24 cellular contexts compared by ENCODE assay signal in genomic region chr15:81011593-81011992, GRCh38.
"Had no signal": no experiment of that assay in that cellular context is flagged by ENCODE, and none has a peak within 500 bp of the region (broad histone marks: within the 10 kb centered on the region; RNA-seq: fewer than 3 reads in every experiment).

No MANE protein-coding gene starts in this region.

- H3K27ac Mint-ChIP-seq: activated CD4-positive, alpha-beta memory T cell treated with anti-CD3 and anti-CD28 coated beads, Interleukin-2, amount 10 ng/mL, durations not matched to agents 7 days and 5 days; activated T-helper 17 cell treated with anti-CD3 and anti-CD28 coated beads, Interleukin-2, amount 50 U/mL, for 72 hours; dendritic cell treated with granulocyte-macrophage colony-stimulating factor and Interleukin-4, amounts not matched to agents 40 ng/mL and 50 ng/mL, for 4 days; T-cell had no signal

- H3K36me3 Mint-ChIP-seq: naive thymus-derived CD8-positive, alpha-beta T cell had no signal

- ATAC-seq: activated T-helper 17 cell treated with anti-CD3 and anti-CD28 coated beads, Interleukin-2, amount 50 U/mL, for 72 hours; effector memory CD8-positive, alpha-beta T cell; left cardiac atrium; naive thymus-derived CD8-positive, alpha-beta T cell; psoas muscle; T-cell had no signal

- H3K4me3 ChIP-seq: hepatocyte, ovary, psoas muscle, stomach, vagina had no signal

- H2AFZ ChIP-seq: hepatocyte had no signal

- FAIRE-seq: small intestine had no signal

- DNase-seq: activated CD4-positive, alpha-beta memory T cell treated with anti-CD3 and anti-CD28 coated beads, Interleukin-2, amount 10 ng/mL, durations not matched to agents 7 days and 5 days; activated CD4-positive, alpha-beta T cell treated with anti-CD3 and anti-CD28 coated beads for 48 hours; activated CD4-positive, CD25-positive, alpha-beta regulatory T cell; activated naive CD4-positive, alpha-beta T cell; activated T-cell treated with anti-CD3 and anti-CD28 coated beads, Interleukin-2, amount 50 U/mL, for 1 hour; anterior cingulate cortex; effector memory CD8-positive, alpha-beta T cell; left cardiac atrium; mesendoderm; naive thymus-derived CD8-positive, alpha-beta T cell; ovary; psoas muscle; right cardiac atrium; small intestine; stimulated activated CD4-positive, alpha-beta T cell treated with anti-CD3 and anti-CD28 coated beads, Interleukin-15, amount 100 ng/mL, for 24 hours; stimulated activated CD4-positive, alpha-beta T cell treated with anti-CD3 and anti-CD28 coated beads, Interleukin-4, amount 100 ng/mL, for 1 hour; stomach; T-cell; trophoblast cell had no signal

- H3K9me3 ChIP-seq: ovary, psoas muscle, stomach, vagina had no signal

- H3K27me3 Mint-ChIP-seq: activated CD4-positive, alpha-beta memory T cell treated with anti-CD3 and anti-CD28 coated beads, Interleukin-2, amount 10 ng/mL, durations not matched to agents 7 days and 5 days; activated T-helper 17 cell treated with anti-CD3 and anti-CD28 coated beads, Interleukin-2, amount 50 U/mL, for 72 hours; dendritic cell treated with granulocyte-macrophage colony-stimulating factor and Interleukin-4, amounts not matched to agents 40 ng/mL and 50 ng/mL, for 4 days; effector memory CD8-positive, alpha-beta T cell; naive thymus-derived CD8-positive, alpha-beta T cell; T-cell had no signal

- H3K27me3 ChIP-seq: hepatocyte, ovary, stomach, vagina had no signal

- H3K4me2 ChIP-seq: hepatocyte had no signal

- H3K9me3 Mint-ChIP-seq: activated CD4-positive, alpha-beta memory T cell treated with anti-CD3 and anti-CD28 coated beads, Interleukin-2, amount 10 ng/mL, durations not matched to agents 7 days and 5 days; activated T-helper 17 cell treated with anti-CD3 and anti-CD28 coated beads, Interleukin-2, amount 50 U/mL, for 72 hours; dendritic cell treated with granulocyte-macrophage colony-stimulating factor and Interleukin-4, amounts not matched to agents 40 ng/mL and 50 ng/mL, for 4 days; effector memory CD8-positive, alpha-beta T cell; naive thymus-derived CD8-positive, alpha-beta T cell; T-cell had no signal

- H3K4me3 Mint-ChIP-seq: activated CD4-positive, alpha-beta memory T cell treated with anti-CD3 and anti-CD28 coated beads, Interleukin-2, amount 10 ng/mL, durations not matched to agents 7 days and 5 days; activated T-helper 17 cell treated with anti-CD3 and anti-CD28 coated beads, Interleukin-2, amount 50 U/mL, for 72 hours; dendritic cell treated with granulocyte-macrophage colony-stimulating factor and Interleukin-4, amounts not matched to agents 40 ng/mL and 50 ng/mL, for 4 days; effector memory CD8-positive, alpha-beta T cell; naive thymus-derived CD8-positive, alpha-beta T cell; T-cell had no signal

- H3K27ac ChIP-seq: epithelial cell of prostate, hepatocyte, ovary, psoas muscle, stomach, vagina had no signal

- H3K36me3 ChIP-seq: ovary, stomach, vagina had no signal
